ENCODE assay signal across 8 cellular contexts in the genomic region with DNA sequence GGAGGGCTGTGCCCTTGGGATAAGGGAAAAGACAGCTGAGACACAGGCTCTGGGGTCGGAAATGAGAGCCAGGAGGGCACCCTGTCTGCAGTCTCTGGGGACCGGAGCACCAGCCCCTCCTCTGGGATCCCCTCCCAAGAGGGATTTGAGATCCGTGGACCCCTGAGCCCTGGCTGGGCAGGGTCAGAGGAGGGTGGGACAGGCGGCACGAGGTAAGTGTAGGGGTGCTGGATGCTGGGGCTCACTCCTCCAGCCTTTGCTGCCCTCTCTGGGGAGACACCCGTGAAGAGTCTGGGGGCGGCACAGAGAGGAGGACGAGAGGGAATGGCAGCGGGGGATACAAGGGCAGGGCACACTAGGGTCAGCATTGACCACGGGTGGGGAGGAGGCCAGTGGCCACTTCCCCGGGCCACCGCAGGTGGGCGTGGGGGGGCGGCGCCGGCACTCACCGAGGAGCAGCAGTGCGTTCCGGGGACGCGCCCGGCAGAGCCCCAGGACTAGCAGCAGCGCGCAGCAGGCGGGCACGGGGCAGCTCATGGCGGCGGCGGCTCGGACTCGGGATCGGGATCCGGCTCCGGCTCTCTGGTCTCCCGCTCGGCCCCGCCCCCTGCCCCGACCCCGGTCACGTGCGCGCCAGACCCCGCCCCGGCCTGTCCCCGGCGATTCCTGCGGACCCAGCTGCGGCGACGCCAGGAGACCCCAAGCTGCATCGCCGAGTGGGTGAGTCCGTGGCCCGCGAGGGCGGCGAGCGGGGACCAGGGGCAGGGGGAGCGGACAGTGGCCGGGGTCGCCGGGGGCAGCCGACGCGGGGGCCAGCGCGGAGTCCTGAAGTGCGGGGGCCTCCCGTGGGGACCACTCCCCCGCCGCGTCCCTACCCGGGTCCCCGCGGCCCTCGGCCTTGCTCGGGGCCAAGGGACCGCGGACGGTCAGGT. TPM values are rescaled to one million over a fixed set of nuclear protein-coding genes. Genes with fewer than 3 reads are reported as not detected.
DNase-seq lines count a peak whose midpoint lies in the region; ATAC-seq and TF ChIP-seq lines count a peak whose summit lies in the region.

A gene (minus strand): TSS at position 557 of the 932 bp plus-strand sequence. CDS start 20 bp downstream, at position 537.
A gene (plus strand): TSS at position 651 of the 932 bp plus-strand sequence. CDS start 1,134 bp downstream, outside the sequence.

- no peaks in the 10 kb centered on the region for H3K27me3 ChIP-seq in GM23338 (ENCODE audit: insufficient read depth)

- H3K4me1 Mint-ChIP-seq in GM23338, result peaks cover 18% of the 10 kb centered on the region

- H4K20me1 ChIP-seq in GM23338 (replicated peaks; ENCODE audit: insufficient read depth), result no peaks in the 10 kb centered on the region

- peaks cover 5% of the 10 kb centered on the region; the same call in 1 of the 2 replicates for H3K4me1 ChIP-seq in GM23338 (ENCODE audit: insufficient read depth)

- no peaks in the 10 kb centered on the region for H3K9me2 ChIP-seq in GM23338 (ENCODE audit: insufficient read depth)

- peak within 1 kb of the TSS; percentile 52; the same call in 1 of the 2 replicates for H3K27ac Mint-ChIP-seq in GM23338

- peaks cover 7% of the 10 kb centered on the region; the same call in 1 of the 2 replicates for H3K79me2 ChIP-seq in GM23338 (replicated peaks; ENCODE audit: insufficient read depth)

- H3K9me3 Mint-ChIP-seq in GM23338, result no peaks in the 10 kb centered on the region; the same call in 2 of the 3 replicates

- peaks cover 7% of the 10 kb centered on the region; the same call in 1 of the 2 replicates for H3F3A ChIP-seq in GM23338 (replicated peaks; ENCODE audit: low read depth)

- H3K36me3 ChIP-seq in GM23338 (ENCODE audit: insufficient read depth), result no peaks in the 10 kb centered on the region

- peak within 1 kb of the TSS; percentile 93 for H3K4me3 ChIP-seq in GM23338
- peak within 1 kb of the TSS; percentile 97 for H3K4me3 ChIP-seq in coronary artery

- peaks cover 7% of the 10 kb centered on the region for H3K27me3 Mint-ChIP-seq in GM23338 (ENCODE audit: insufficient read depth, low read depth, poor library complexity)

- peak; percentile 89 for ATAC-seq in GM23338
- ATAC-seq in left lobe of liver, result peak; percentile 94

- peak within 1 kb of the TSS; percentile 94 for H2AFZ ChIP-seq in GM23338

- H3K4me3 Mint-ChIP-seq in GM23338, result peak within 1 kb of the TSS; percentile 94

- H3K27ac ChIP-seq in GM23338 (ENCODE audit: low read depth) (no peak within 1 kb of the TSS), coronary artery (peak within 1 kb of the TSS; percentile 86 to 93)

- TF ChIP-seq CTCF in GM23338 (conservative IDR thresholded peaks at IDR 0.05; ENCODE audit: low read depth in 2 of 2) (no peak), coronary artery (IDR thresholded peaks at IDR 0.05) (no peak)

- DNase-seq in DMS153 (lab: John Stamatoyannopoulos, UW), result peak; percentile 29
- peak; percentile 94 for DNase-seq in GM23338 (ENCODE audit: low spot score)
- peak; percentile 65 for DNase-seq in NCI-H2171 treated with DMSO at 0.1 percent for 48 hours (lab: John Stamatoyannopoulos, UW)
- DNase-seq in activated CD4-positive, alpha-beta T cell treated with anti-CD3 and anti-CD28 coated beads for 48 hours, result peak; percentile 83
- DNase-seq in coronary artery (ENCODE audit: low spot score), result peak; percentile 82
- peak; percentile 82 for DNase-seq in left lobe of liver (ENCODE audit: low spot score)
- DNase-seq in stimulated activated CD4-positive, alpha-beta T cell treated with anti-CD3 and anti-CD28 coated beads, Interleukin-4, amount 100 ng/mL, for 1 hour, result peak; percentile 67
- DNase-seq in GDM1 (lab: John Stamatoyannopoulos, UW), result no peak

- peaks cover 28% of the 10 kb centered on the region for H3K36me3 Mint-ChIP-seq in GM23338 (ENCODE audit: low read depth)

- H3K4me2 ChIP-seq in GM23338, result peak within 1 kb of the TSS; percentile 97

TF ChIP-seq in GM23338, 12 proteins besides CTCF, POLR2A, EP300 and RAD21:
- TF ChIP-seq ZNF331 (CRISPR knock-in tag; IDR thresholded peaks at IDR 0.05; ENCODE audit: low read depth) (no peak), POLR2AphosphoS5 (IDR thresholded peaks at IDR 0.05; ENCODE audit: low read depth) (peak; percentile 80)
- TF ChIP-seq, protein P1, sequence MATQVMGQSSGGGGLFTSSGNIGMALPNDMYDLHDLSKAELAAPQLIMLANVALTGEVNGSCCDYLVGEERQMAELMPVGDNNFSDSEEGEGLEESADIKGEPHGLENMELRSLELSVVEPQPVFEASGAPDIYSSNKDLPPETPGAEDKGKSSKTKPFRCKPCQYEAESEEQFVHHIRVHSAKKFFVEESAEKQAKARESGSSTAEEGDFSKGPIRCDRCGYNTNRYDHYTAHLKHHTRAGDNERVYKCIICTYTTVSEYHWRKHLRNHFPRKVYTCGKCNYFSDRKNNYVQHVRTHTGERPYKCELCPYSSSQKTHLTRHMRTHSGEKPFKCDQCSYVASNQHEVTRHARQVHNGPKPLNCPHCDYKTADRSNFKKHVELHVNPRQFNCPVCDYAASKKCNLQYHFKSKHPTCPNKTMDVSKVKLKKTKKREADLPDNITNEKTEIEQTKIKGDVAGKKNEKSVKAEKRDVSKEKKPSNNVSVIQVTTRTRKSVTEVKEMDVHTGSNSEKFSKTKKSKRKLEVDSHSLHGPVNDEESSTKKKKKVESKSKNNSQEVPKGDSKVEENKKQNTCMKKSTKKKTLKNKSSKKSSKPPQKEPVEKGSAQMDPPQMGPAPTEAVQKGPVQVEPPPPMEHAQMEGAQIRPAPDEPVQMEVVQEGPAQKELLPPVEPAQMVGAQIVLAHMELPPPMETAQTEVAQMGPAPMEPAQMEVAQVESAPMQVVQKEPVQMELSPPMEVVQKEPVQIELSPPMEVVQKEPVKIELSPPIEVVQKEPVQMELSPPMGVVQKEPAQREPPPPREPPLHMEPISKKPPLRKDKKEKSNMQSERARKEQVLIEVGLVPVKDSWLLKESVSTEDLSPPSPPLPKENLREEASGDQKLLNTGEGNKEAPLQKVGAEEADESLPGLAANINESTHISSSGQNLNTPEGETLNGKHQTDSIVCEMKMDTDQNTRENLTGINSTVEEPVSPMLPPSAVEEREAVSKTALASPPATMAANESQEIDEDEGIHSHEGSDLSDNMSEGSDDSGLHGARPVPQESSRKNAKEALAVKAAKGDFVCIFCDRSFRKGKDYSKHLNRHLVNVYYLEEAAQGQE (IDR thresholded peaks at IDR 0.05; ENCODE audit: unreplicated experiment), result no peak

RNA-seq across cellular contexts. Expression of the first gene that starts in this region (rescaled TPM):
- 9.6 and 26.9 TPM in 2 replicates for total RNA-seq in GM23338 (2014; rRNA removed; shearing (Covaris generic))
- 17.5 and 18.6 TPM in 2 replicates for polyA plus RNA-seq in GM23338 (2016; fragmentation: Nextera tagmentation; extraction: Ambion mirVana)
- total RNA-seq in left lobe of liver, result 25.6 TPM

RNA-seq across cellular contexts. Expression of the second gene that starts in this region (rescaled TPM):
- 16.1 and 23.0 TPM in 2 replicates for total RNA-seq in GM23338 (2014; rRNA removed; shearing (Covaris generic))
- polyA plus RNA-seq in GM23338 (2016; fragmentation: Nextera tagmentation; extraction: Ambion mirVana), result 10.8 and 10.9 TPM in 2 replicates
- total RNA-seq in left lobe of liver, result 6.7 TPM
